ENCODE assay signal across 1 cellular context in genomic region chr22:50696799-50697561, GRCh38.
TF ChIP-seq lines count a peak whose summit lies in the region.

No MANE protein-coding gene starts in this region.

TF ChIP-seq in IMR-90, 13 proteins besides CTCF, POLR2A, EP300 and RAD21 (continued from another document):
- TF ChIP-seq USF2 (IDR thresholded peaks at IDR 0.05; ENCODE audit: low read depth, low read length) (no peak), MXI1 (IDR thresholded peaks at IDR 0.05; ENCODE audit: borderline replicate concordance, low read depth, low read length) (no peak), CHD1 (IDR thresholded peaks at IDR 0.05; ENCODE audit: low read depth, low read length) (no peak), SMC3 (IDR thresholded peaks at IDR 0.05; ENCODE audit: low read depth, low read length) (no peak), ELK1 (IDR thresholded peaks at IDR 0.05; ENCODE audit: borderline replicate concordance, low read depth, low read length) (no peak), RFX5 (IDR thresholded peaks at IDR 0.05; ENCODE audit: low read depth, low read length) (no peak), FOS (IDR thresholded peaks at IDR 0.05; ENCODE audit: low read depth, low read length) (no peak), CEBPB (IDR thresholded peaks at IDR 0.05; ENCODE audit: low read depth, low read length) (no peak), NFE2L2 (IDR thresholded peaks at IDR 0.05; ENCODE audit: low read depth, low read length) (no peak), RCOR1 (IDR thresholded peaks at IDR 0.05; ENCODE audit: insufficient replicate concordance, low read length) (no peak)
